8 cellular contexts compared by ENCODE assay signal in genomic region chr6:147322299-147323162, GRCh38.
DNase-seq lines count a peak whose midpoint lies in the region; ATAC-seq and TF ChIP-seq lines count a peak whose summit lies in the region.

No MANE protein-coding gene starts in this region.

- H3K4me1 ChIP-seq in CD8-positive, alpha-beta T cell (ENCODE audit: insufficient read depth, low read length): peaks cover 17% of the 10 kb centered on the region

- H3K36me3 Mint-ChIP-seq in CD8-positive, alpha-beta T cell: peaks cover 45% of the 10 kb centered on the region
- H3K36me3 Mint-ChIP-seq in activated T-helper 17 cell treated with anti-CD3 and anti-CD28 coated beads, Interleukin-2, amount 50 U/mL, for 72 hours (ENCODE audit: low read depth): peaks cover 63% of the 10 kb centered on the region

- H3K36me3 ChIP-seq in CD8-positive, alpha-beta T cell (ENCODE audit: insufficient read depth, low read length): no peaks in the 10 kb centered on the region

- peak overlapping the region; percentile 8 for H3K4me3 ChIP-seq in CD8-positive, alpha-beta T cell (ENCODE audit: low read depth, low read length)

- intact Hi-C loops in CD8-positive, alpha-beta T cell (cut with DNase I, micrococcal nuclease): loop anchor here in 1 of 2 experiments (5.0 kb wide), 1 partner anchor 120 kb away; the partner anchor contains the start of gene STXBP5

- no peaks in the 10 kb centered on the region for H3K27me3 Mint-ChIP-seq in CD8-positive, alpha-beta T cell (ENCODE audit: low read depth)
- no peaks in the 10 kb centered on the region for H3K27me3 Mint-ChIP-seq in activated T-helper 17 cell treated with anti-CD3 and anti-CD28 coated beads, Interleukin-2, amount 50 U/mL, for 72 hours

- no peaks in the 10 kb centered on the region for H3K9me3 ChIP-seq in CD8-positive, alpha-beta T cell (ENCODE audit: low read length)

- TF ChIP-seq CTCF in CD8-positive, alpha-beta T cell (IDR thresholded peaks at IDR 0.05): no peak
- no peak for TF ChIP-seq CTCF in omental fat pad (IDR thresholded peaks at IDR 0.05)

- no peaks in the 10 kb centered on the region for H3K9me3 Mint-ChIP-seq in CD8-positive, alpha-beta T cell
- no peaks in the 10 kb centered on the region for H3K9me3 Mint-ChIP-seq in activated T-helper 17 cell treated with anti-CD3 and anti-CD28 coated beads, Interleukin-2, amount 50 U/mL, for 72 hours

- POLR2A ChIA-PET in CD8-positive, alpha-beta T cell (lab: Charles Lee): no interaction called here

- H3K27me3 ChIP-seq in CD8-positive, alpha-beta T cell (ENCODE audit: insufficient read depth, low read length): no peaks in the 10 kb centered on the region

- peak; percentile 92 for ATAC-seq in CD8-positive, alpha-beta T cell
- ATAC-seq in HG03175 (IDR thresholded peaks at IDR 0.05; ENCODE audit: unreplicated experiment) (peak; percentile 99), omental fat pad (ENCODE audit: low FRiP score) (peak; percentile 48)
- peak; percentile 89 for ATAC-seq in activated T-helper 17 cell treated with anti-CD3 and anti-CD28 coated beads, Interleukin-2, amount 50 U/mL, for 72 hours (replicated peaks)

- peaks cover 25% of the 10 kb centered on the region for H3K4me1 Mint-ChIP-seq in CD8-positive, alpha-beta T cell (ENCODE audit: low read depth)
- peaks cover 16% of the 10 kb centered on the region for H3K4me1 Mint-ChIP-seq in activated T-helper 17 cell treated with anti-CD3 and anti-CD28 coated beads, Interleukin-2, amount 50 U/mL, for 72 hours

- H3K27ac Mint-ChIP-seq in CD8-positive, alpha-beta T cell: peak overlapping the region; percentile 89
- H3K27ac Mint-ChIP-seq in activated T-helper 17 cell treated with anti-CD3 and anti-CD28 coated beads, Interleukin-2, amount 50 U/mL, for 72 hours: peak overlapping the region; percentile 73

- peak overlapping the region; percentile 59 for H3K4me3 Mint-ChIP-seq in CD8-positive, alpha-beta T cell
- peak overlapping the region; percentile 51 for H3K4me3 Mint-ChIP-seq in activated T-helper 17 cell treated with anti-CD3 and anti-CD28 coated beads, Interleukin-2, amount 50 U/mL, for 72 hours

- peak overlapping the region; percentile 17 for H3K27ac ChIP-seq in CD8-positive, alpha-beta T cell (ENCODE audit: low read depth, low read length)

- DNase-seq in CD8-positive, alpha-beta T cell: peak in 2 of 7 experiments; percentile 10 to 11
- DNase-seq in GM19240 (ENCODE audit: insufficient read length, low spot score) (peak; percentile 14), omental fat pad (ENCODE audit: low spot score) (no peak), NCI-H2196 (lab: John Stamatoyannopoulos, UW; ENCODE audit: unreplicated experiment) (no peak), NCI-H146 treated with DMSO at 0.1 percent for 48 hours (lab: John Stamatoyannopoulos, UW; ENCODE audit: unreplicated experiment) (no peak), DMS153 treated with DMSO at 0.1 percent for 48 hours (lab: John Stamatoyannopoulos, UW; ENCODE audit: unreplicated experiment) (no peak)

- CTCF ChIA-PET in CD8-positive, alpha-beta T cell (lab: Charles Lee): no interaction called here

Comparison
In these comparisons a context has a peak if more than half of its experiments do, and no peak if none do; other contexts are left out.
1. ATAC-seq: peak in every context shown above with its lines; median percentile 99 in HG03175; 92 in CD8-positive, alpha-beta T cell; 89 in activated T-helper 17 cell treated with anti-CD3 and anti-CD28 coated beads, Interleukin-2, amount 50 U/mL, for 72 hours; 48 in omental fat pad.